Comparison of ENCODE assay signal across 21 cellular contexts in the genomic region with DNA sequence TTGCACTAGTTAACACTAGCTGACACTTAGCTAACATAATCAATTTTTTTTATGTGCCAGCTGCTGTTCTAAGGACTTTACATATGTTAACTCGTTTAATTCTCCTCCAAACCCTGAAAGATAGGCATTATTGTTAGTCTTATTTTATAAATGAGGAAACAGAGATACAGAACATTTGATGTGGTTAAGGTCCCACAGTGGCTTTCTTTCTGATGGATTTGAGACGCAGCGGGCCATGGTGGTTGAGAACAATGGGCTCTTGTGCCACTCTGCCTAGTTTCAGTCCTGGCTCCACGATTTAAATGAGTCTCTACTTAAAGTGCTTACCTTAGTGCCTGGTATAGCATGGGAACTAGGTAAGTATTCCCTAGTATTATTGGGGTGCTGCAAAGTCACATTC.
DNase-seq lines count a peak whose midpoint lies in the region; ATAC-seq, FAIRE-seq and TF ChIP-seq lines count a peak whose summit lies in the region.
"Had no signal": no experiment of that assay in that cellular context is flagged by ENCODE, and none has a peak within 500 bp of the region (broad histone marks: within the 10 kb centered on the region; RNA-seq: fewer than 3 reads in every experiment).

No MANE protein-coding gene starts in this region.

- DNase-seq in HAP-1 (ENCODE audit: low spot score in 2 of 2), result peak; percentile 53 to 71
- no peak for DNase-seq in GM12878 (ENCODE audit: low read depth, low spot score)
- DNase-seq in foreskin melanocyte, result peak; percentile 16
- no peak for DNase-seq in GM13976 (ENCODE audit: low spot score)
- DNase-seq in hippocampal formation (lab: John Stamatoyannopoulos, UW), result no peak
- no peak for DNase-seq in ovary
- DNase-seq in DMS153 (lab: John Stamatoyannopoulos, UW), result no peak
- DNase-seq: Calu3; CD4-positive, alpha-beta T cell; CD8-positive, alpha-beta memory T cell; COR-L47; DND-41; GOT3; H7 had no signal

- no peak overlapping the region for H2AFZ ChIP-seq in GM12878 (ENCODE audit: control insufficient read depth, low read depth, low read length)

- H3K9me3 ChIP-seq in BLaER1 (no peaks in the 10 kb centered on the region), HAP-1 (no peaks in the 10 kb centered on the region; the same call in 1 of the 2 replicates), GM12878 (replicated peaks; ENCODE audit: control insufficient read depth, insufficient read depth, low read length) (no peaks in the 10 kb centered on the region), ovary (no peaks in the 10 kb centered on the region)
- H3K9me3 ChIP-seq: BLaER1 treated with 17β-estradiol and CSF1 and Interleukin-3, amounts not matched to agents 10 nM and 100 nM had no signal

- intact Hi-C loops in GM12878 (cut with micrococcal nuclease; ENCODE audit: unreplicated experiment) (no loop called here), ovary (cut with DNase I) (no loop called here)

- H3K9ac ChIP-seq in BLaER1 (no peak overlapping the region), GM12878 (ENCODE audit: control insufficient read depth, insufficient read depth, low read length) (no peak overlapping the region)
- H3K9ac ChIP-seq: BLaER1 treated with 17β-estradiol and CSF1 and Interleukin-3, amounts not matched to agents 10 nM and 100 nM had no signal

- TF ChIP-seq POLR2A in GM12878 (IDR thresholded peaks at IDR 0.05; ENCODE audit: low read depth, low read length), result no peak
- no peak for TF ChIP-seq POLR2A in ovary (IDR thresholded peaks at IDR 0.05)

- H3K79me2 ChIP-seq in GM12878 (ENCODE audit: control insufficient read depth, insufficient read depth, low read length), result no peaks in the 10 kb centered on the region

- CTCF ChIA-PET in GM12878 (lab: Yijun Ruan, JAX), result interaction anchor here (0.6 kb wide), 1 partner anchor 1078 kb away, joined by 3 read pairs; no protein-coding TSS in a partner anchor

- 0 out of 2 replicates have a peak overlapping the region, but pooled peaks have one; percentile 12 for H3K4me2 ChIP-seq in BLaER1
- no peak overlapping the region for H3K4me2 ChIP-seq in GM12878 (ENCODE audit: control insufficient read depth, insufficient read depth)

- POLR2A ChIA-PET in GM12878 (lab: Charles Lee), result no interaction called here

- no peak for FAIRE-seq in GM12878 (lab: Jason Lieb, UNC)
- FAIRE-seq: A204.1, G401.6, GM18507 had no signal

- in situ Hi-C loops in HAP-1 (cut with MboI; ENCODE audit: low sequenced_read_pairs), result loop anchor here (25.0 kb wide), 2 partner anchors 803 to 928 kb away; a partner anchor contains a TSS
- in situ Hi-C loops in GM12878 (cut with MboI), result no loop called here
- in situ Hi-C loops in GM13976 (cut with MboI; ENCODE audit: low sequenced_read_pairs, unreplicated experiment), result loop anchor here (25.0 kb wide), 1 partner anchor 803 kb away; a partner anchor contains a TSS

- no peak for TF ChIP-seq EP300 in GM12878 (IDR thresholded peaks at IDR 0.05; ENCODE audit: borderline replicate concordance in 1 of 2, control insufficient read depth in 1 of 2, low read depth in 2 of 2, low read length in 2 of 2)
- TF ChIP-seq EP300 in ovary (IDR thresholded peaks at IDR 0.05), result no peak

- RAD21 ChIA-PET in GM12878 (lab: Charles Lee; ENCODE audit: unreplicated experiment), result no interaction called here

- no TSS peak for BruUV-seq in GM12878 (replicated peaks; lab: Mats Ljungman, UMichigan)

- ATAC-seq in GM12878, result peak; percentile 21; the same call in 1 of the 3 replicates
- ATAC-seq: HCT116 had no signal

- 21% methylated on average over 4 of the region's 4 CpGs for WGBS in GM12878 (ENCODE audit: insufficient coverage, insufficient replicate concordance, low lambda C conversion rate, missing lambda C conversion rate)
- 81 to 94% (median 85%) methylated on average over 4 of the region's 4 CpGs for WGBS in ovary, 3 donors

- TF ChIP-seq CTCF in GM12878 (IDR thresholded peaks at IDR 0.05 in 2 of 3, conservative IDR thresholded peaks at IDR 0.05 in 1 of 3; ENCODE audit: control insufficient read depth in 2 of 3, extremely low read depth in 1 of 3, insufficient read depth in 1 of 3, low read depth in 3 of 3, low read length in 3 of 3), result no peak
- TF ChIP-seq CTCF in GM13976 (IDR thresholded peaks at IDR 0.05; ENCODE audit: borderline replicate concordance, control extremely low read depth, extremely low read depth, insufficient read depth, missing control alignments), result no peak
- no peak for TF ChIP-seq CTCF in ovary (IDR thresholded peaks at IDR 0.05)

- no peak overlapping the region for H3K27ac ChIP-seq in BLaER1
- no peak overlapping the region for H3K27ac ChIP-seq in GM12878 (ENCODE audit: control insufficient read depth, insufficient read depth)
- no peak overlapping the region for H3K27ac ChIP-seq in ovary
- H3K27ac ChIP-seq: 22Rv1; BLaER1 treated with 17β-estradiol and CSF1 and Interleukin-3, amounts not matched to agents 10 nM and 100 nM had no signal

- no peak for TF ChIP-seq RAD21 in GM12878 (IDR thresholded peaks at IDR 0.05; ENCODE audit: insufficient read depth, low read depth, low read length)

- H4K20me1 ChIP-seq in BLaER1 (no peaks in the 10 kb centered on the region), GM12878 (ENCODE audit: control insufficient read depth, insufficient read depth) (no peaks in the 10 kb centered on the region)
- H4K20me1 ChIP-seq: BLaER1 treated with 17β-estradiol and CSF1 and Interleukin-3, amounts not matched to agents 10 nM and 100 nM had no signal

- SMC1A ChIA-PET in GM12878 (lab: Charles Lee; ENCODE audit: uncharacterized antibody, unreplicated experiment), result no interaction called here

- H3K4me3 ChIP-seq in BLaER1 (no peak overlapping the region), HAP-1 (no peak overlapping the region), GM12878 (no peak overlapping the region), ovary (no peak overlapping the region)
- H3K4me3 ChIP-seq: BLaER1 treated with 17β-estradiol and CSF1 and Interleukin-3, amounts not matched to agents 10 nM and 100 nM had no signal

- no peaks in the 10 kb centered on the region for H3K27me3 ChIP-seq in BLaER1
- H3K27me3 ChIP-seq in HAP-1 (ENCODE audit: low read depth), result peaks cover 4% of the 10 kb centered on the region; the same call in 1 of the 2 replicates
- peaks cover 2 to 5% of the 10 kb centered on the region in 2 experiments; a peak in 1 of 4 replicates for H3K27me3 ChIP-seq in GM12878 (replicated peaks in 1 of 2; ENCODE audit: control insufficient read depth in 2 of 2, insufficient read depth in 2 of 2, low read length in 1 of 2)
- no peaks in the 10 kb centered on the region for H3K27me3 ChIP-seq in ovary
- H3K27me3 ChIP-seq: BLaER1 treated with 17β-estradiol and CSF1 and Interleukin-3, amounts not matched to agents 10 nM and 100 nM had no signal

- no peaks in the 10 kb centered on the region for H3K36me3 ChIP-seq in BLaER1
- H3K36me3 ChIP-seq in HAP-1 (replicated peaks), result no peaks in the 10 kb centered on the region
- H3K36me3 ChIP-seq in GM12878 (ENCODE audit: control insufficient read depth in 2 of 2, insufficient read depth in 2 of 2, low read length in 1 of 2), result no peaks in the 10 kb centered on the region
- H3K36me3 ChIP-seq in ovary, result no peaks in the 10 kb centered on the region
- H3K36me3 ChIP-seq: BLaER1 treated with 17β-estradiol and CSF1 and Interleukin-3, amounts not matched to agents 10 nM and 100 nM had no signal

- H3K4me1 ChIP-seq in BLaER1, result peaks cover 10% of the 10 kb centered on the region
- peaks cover 40% of the 10 kb centered on the region for H3K4me1 ChIP-seq in HAP-1
- H3K4me1 ChIP-seq in GM12878 (ENCODE audit: control insufficient read depth, insufficient read depth, low read length), result no peaks in the 10 kb centered on the region
- no peaks in the 10 kb centered on the region for H3K4me1 ChIP-seq in ovary (ENCODE audit: insufficient read depth)

TF ChIP-seq in GM12878, 131 proteins besides CTCF, POLR2A, EP300 and RAD21 (continues in another document):
- TF ChIP-seq YBX1 (IDR thresholded peaks at IDR 0.05), result no peak
- TF ChIP-seq SP1 (IDR thresholded peaks at IDR 0.05; ENCODE audit: low read depth, low read length), result no peak
- no peak for TF ChIP-seq HDAC6 (IDR thresholded peaks at IDR 0.05; ENCODE audit: unreplicated experiment)
- TF ChIP-seq CREM (IDR thresholded peaks at IDR 0.05; ENCODE audit: low read depth), result no peak
- TF ChIP-seq CHD4 (IDR thresholded peaks at IDR 0.05), result no peak
- TF ChIP-seq ZZZ3 (IDR thresholded peaks at IDR 0.05; ENCODE audit: control insufficient read depth, insufficient read length, low read depth), result no peak
- no peak for TF ChIP-seq SMARCA5 (IDR thresholded peaks at IDR 0.05)
- no peak for TF ChIP-seq TCF3 (IDR thresholded peaks at IDR 0.05; ENCODE audit: borderline replicate concordance, insufficient read depth, low read depth, low read length)
- TF ChIP-seq, protein P1, sequence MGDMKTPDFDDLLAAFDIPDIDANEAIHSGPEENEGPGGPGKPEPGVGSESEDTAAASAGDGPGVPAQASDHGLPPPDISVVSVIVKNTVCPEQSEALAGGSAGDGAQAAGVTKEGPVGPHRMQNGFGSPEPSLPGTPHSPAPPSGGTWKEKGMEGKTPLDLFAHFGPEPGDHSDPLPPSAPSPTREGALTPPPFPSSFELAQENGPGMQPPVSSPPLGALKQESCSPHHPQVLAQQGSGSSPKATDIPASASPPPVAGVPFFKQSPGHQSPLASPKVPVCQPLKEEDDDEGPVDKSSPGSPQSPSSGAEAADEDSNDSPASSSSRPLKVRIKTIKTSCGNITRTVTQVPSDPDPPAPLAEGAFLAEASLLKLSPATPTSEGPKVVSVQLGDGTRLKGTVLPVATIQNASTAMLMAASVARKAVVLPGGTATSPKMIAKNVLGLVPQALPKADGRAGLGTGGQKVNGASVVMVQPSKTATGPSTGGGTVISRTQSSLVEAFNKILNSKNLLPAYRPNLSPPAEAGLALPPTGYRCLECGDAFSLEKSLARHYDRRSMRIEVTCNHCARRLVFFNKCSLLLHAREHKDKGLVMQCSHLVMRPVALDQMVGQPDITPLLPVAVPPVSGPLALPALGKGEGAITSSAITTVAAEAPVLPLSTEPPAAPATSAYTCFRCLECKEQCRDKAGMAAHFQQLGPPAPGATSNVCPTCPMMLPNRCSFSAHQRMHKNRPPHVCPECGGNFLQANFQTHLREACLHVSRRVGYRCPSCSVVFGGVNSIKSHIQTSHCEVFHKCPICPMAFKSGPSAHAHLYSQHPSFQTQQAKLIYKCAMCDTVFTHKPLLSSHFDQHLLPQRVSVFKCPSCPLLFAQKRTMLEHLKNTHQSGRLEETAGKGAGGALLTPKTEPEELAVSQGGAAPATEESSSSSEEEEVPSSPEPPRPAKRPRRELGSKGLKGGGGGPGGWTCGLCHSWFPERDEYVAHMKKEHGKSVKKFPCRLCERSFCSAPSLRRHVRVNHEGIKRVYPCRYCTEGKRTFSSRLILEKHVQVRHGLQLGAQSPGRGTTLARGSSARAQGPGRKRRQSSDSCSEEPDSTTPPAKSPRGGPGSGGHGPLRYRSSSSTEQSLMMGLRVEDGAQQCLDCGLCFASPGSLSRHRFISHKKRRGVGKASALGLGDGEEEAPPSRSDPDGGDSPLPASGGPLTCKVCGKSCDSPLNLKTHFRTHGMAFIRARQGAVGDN (IDR thresholded peaks at IDR 0.05), result no peak
- no peak for TF ChIP-seq CEBPB (IDR thresholded peaks at IDR 0.05; ENCODE audit: borderline replicate concordance in 1 of 2, low read depth in 2 of 2, low read length in 2 of 2)
- TF ChIP-seq BRCA1 (IDR thresholded peaks at IDR 0.05; ENCODE audit: low read depth, low read length), result no peak
- TF ChIP-seq NR2C1 (IDR thresholded peaks at IDR 0.05), result no peak

Comparison
In these comparisons a context has a peak if more than half of its experiments do, and no peak if none do; other contexts are left out.
1. DNase-seq: peak in HAP-1 (2 of 2) and foreskin melanocyte (single experiment); none in GM12878 (single experiment), GM13976 (single experiment), hippocampal formation (0 of 2), ovary (0 of 5) and DMS153 (single experiment).